ENCODE assay signal across 8 cellular contexts in genomic region chr17:82698065-82698973, GRCh38. TPM values are rescaled to one million over a fixed set of nuclear protein-coding genes. Genes with fewer than 3 reads are reported as not detected.
DNase-seq lines count a peak whose midpoint lies in the region; ATAC-seq and TF ChIP-seq lines count a peak whose summit lies in the region.

Gene RAB40B (minus strand): TSS chr17:82698698. CDS start chr17:82698596, 102 bp downstream.

- WGBS in H9 (ENCODE audit: extremely low coverage, insufficient read length, low lambda C conversion rate): no CpG with 5 or more reads among the region's 112 CpGs

- no peak within 1 kb of the TSS for H3K18ac ChIP-seq in H9 (ENCODE audit: insufficient read length, low read depth, low read length)

- no peak within 1 kb of the TSS for H3K23ac ChIP-seq in H9 (ENCODE audit: insufficient read length, low read depth, low read length)

- H3K79me1 ChIP-seq in H9 (ENCODE audit: insufficient read depth, low read depth, low read length, poor library complexity, severe bottlenecking): no peaks in the 10 kb centered on the region

- no peak within 1 kb of the TSS for H2AFZ ChIP-seq in H9 (ENCODE audit: low read length)

- ATAC-seq in stimulated activated naive CD8-positive, alpha-beta T cell treated with anti-CD3 and anti-CD28 coated beads, Interleukin-15, Interleukin-2, amounts not matched to agents 100 U/mL and 50 U/mL, for 24 hours: peak; percentile 98

- peak within 1 kb of the TSS; percentile 65 to 67 for H3K4me3 ChIP-seq in foreskin fibroblast (ENCODE audit: low read depth in 1 of 2, low read length in 2 of 2)

- H3K36me3 Mint-ChIP-seq in H9 (ENCODE audit: insufficient read depth in 1 of 3, low read depth in 3 of 3) (peaks cover 0 to 8% (median 7%) of the 10 kb centered on the region in 3 experiments; a peak in 5 of 7 replicates), nephron progenitor cell (ENCODE audit: low read depth) (peaks cover 26% of the 10 kb centered on the region)

- H3K56ac ChIP-seq in H9 (ENCODE audit: insufficient read length, low read depth, low read length): no peak within 1 kb of the TSS

- H2BK5ac ChIP-seq in H9 (ENCODE audit: insufficient read length, low read length): no peak within 1 kb of the TSS

- H2BK20ac ChIP-seq in H9 (ENCODE audit: low read depth, low read length, poor library complexity, severe bottlenecking): no peak within 1 kb of the TSS

- H3K9ac ChIP-seq in H9 (ENCODE audit: extremely low read depth, insufficient read length, low read length): no peak within 1 kb of the TSS

- no peaks in the 10 kb centered on the region for H3K4me1 ChIP-seq in H9 (ENCODE audit: insufficient read depth, low read length)

- H2AK5ac ChIP-seq in H9 (ENCODE audit: insufficient read length, low read length): no peak within 1 kb of the TSS

- H3K9me3 ChIP-seq in H9 (ENCODE audit: control insufficient read depth, low read depth, low read length): no peaks in the 10 kb centered on the region

- no peak within 1 kb of the TSS for H4K5ac ChIP-seq in H9 (ENCODE audit: insufficient read length, low read depth, low read length)

- no peaks in the 10 kb centered on the region for H4K20me1 ChIP-seq in H9 (ENCODE audit: control insufficient read depth, insufficient read depth, insufficient read length)

- no peak within 1 kb of the TSS for H4K91ac ChIP-seq in H9 (ENCODE audit: insufficient read length, low read depth, low read length)

- H3K4me1 Mint-ChIP-seq in H9 (peaks cover 2 to 6% of the 10 kb centered on the region in 2 experiments; a peak in 2 of 4 replicates), nephron progenitor cell (peaks cover 29% of the 10 kb centered on the region)

- H2BK15ac ChIP-seq in H9 (ENCODE audit: low read depth, low read length): no peak within 1 kb of the TSS

- TF ChIP-seq CTCF in H9 (conservative IDR thresholded peaks at IDR 0.05) (no peak), foreskin fibroblast (IDR thresholded peaks at IDR 0.05; ENCODE audit: low read depth, low read length) (no peak), nephron progenitor cell (IDR thresholded peaks at IDR 0.05) (no peak)

- H3K23me2 ChIP-seq in H9 (ENCODE audit: insufficient read length, low read depth, low read length, poor library complexity, severe bottlenecking): peaks cover 7% of the 10 kb centered on the region

- H3K27ac Mint-ChIP-seq in H9: no peak within 1 kb of the TSS; a peak in 1 of 7 replicates
- no peak within 1 kb of the TSS for H3K27ac Mint-ChIP-seq in nephron progenitor cell

- H4K8ac ChIP-seq in H9 (replicated peaks; ENCODE audit: insufficient read length, low read depth, low read length): no peak within 1 kb of the TSS

- H3T11ph ChIP-seq in H9 (ENCODE audit: low read length): no peak within 1 kb of the TSS

- H3K27me3 Mint-ChIP-seq in H9 (ENCODE audit: low read depth) (peaks cover 56% of the 10 kb centered on the region), nephron progenitor cell (ENCODE audit: low read depth, poor library complexity) (peaks cover 70% of the 10 kb centered on the region)

- peaks cover 13% of the 10 kb centered on the region in 2 experiments; a peak in 4 of 5 replicates for H3K9me3 Mint-ChIP-seq in H9
- peaks cover 36% of the 10 kb centered on the region for H3K9me3 Mint-ChIP-seq in nephron progenitor cell

- in situ Hi-C loops in G401 (cut with HindIII; ENCODE audit: low sequenced_read_pairs): no loop called here

- peaks cover 15% of the 10 kb centered on the region; the same call in 1 of the 2 replicates for H3K27me3 ChIP-seq in H9 (ENCODE audit: insufficient read depth, low read length)

- H3K79me2 ChIP-seq in H9 (ENCODE audit: insufficient read depth, low read length): no peaks in the 10 kb centered on the region

- H3K4ac ChIP-seq in H9 (ENCODE audit: low read depth, low read length): no peak within 1 kb of the TSS

- no peak within 1 kb of the TSS for H2BK12ac ChIP-seq in H9 (ENCODE audit: insufficient read length, low read depth, low read length)

- H2BK120ac ChIP-seq in H9 (ENCODE audit: low read depth, low read length, poor library complexity, severe bottlenecking): no peak within 1 kb of the TSS

- peak within 1 kb of the TSS; percentile 49 for H3K4me2 ChIP-seq in H9 (ENCODE audit: insufficient read depth, insufficient read length, low read length)

- peak within 1 kb of the TSS; percentile 74 to 90 for H3K4me3 Mint-ChIP-seq in H9
- peak within 1 kb of the TSS; percentile 88 for H3K4me3 Mint-ChIP-seq in nephron progenitor cell

- no peak within 1 kb of the TSS for H3K14ac ChIP-seq in H9 (ENCODE audit: insufficient read depth, low read length)

- H3K27ac ChIP-seq in H9 (ENCODE audit: insufficient read length, low read depth, low read length): no peak within 1 kb of the TSS

- DNase-seq in G401 (ENCODE audit: low spot score) (peak; percentile 99), H9 (peak; percentile 100), M059J (ENCODE audit: low read depth) (peak; percentile 96), SIG-M5 (lab: John Stamatoyannopoulos, UW) (peak; percentile 93), foreskin fibroblast (peak; percentile 99 to 100), nephron progenitor cell (peak; percentile 99)
- DNase-seq in activated gamma-delta T cell treated with anti-CD3 and anti-CD28 coated beads, Interleukin-2, amount 50 U/mL, for 16 hours (ENCODE audit: low read depth): peak; percentile 98
- DNase-seq in stimulated activated naive CD8-positive, alpha-beta T cell treated with anti-CD3 and anti-CD28 coated beads, Interleukin-15, Interleukin-2, amounts not matched to agents 100 U/mL and 50 U/mL, for 24 hours: peak; percentile 98

RNA-seq across cellular contexts. Expression of gene RAB40B, which starts in this region (rescaled TPM):
- total RNA-seq in G401 (2014; rRNA removed; shearing (Covaris generic)): 28.7 and 37.8 TPM in 2 replicates
- 3.5 and 5.1 TPM in 2 replicates for total RNA-seq in H9 (2021)
- 4.3 and 8.9 TPM in 2 replicates for total RNA-seq in M059J (2014; rRNA removed; shearing (Covaris generic))
